2 cellular contexts compared by ENCODE assay signal in genomic region chr6:144007455-144007778, GRCh38.
TF ChIP-seq lines count a peak whose summit lies in the region.

No MANE protein-coding gene starts in this region.

TF ChIP-seq in SK-N-SH, 30 proteins besides CTCF, POLR2A, EP300 and RAD21 (continued from another document):
- TF ChIP-seq ZBTB33 (IDR thresholded peaks at IDR 0.05; ENCODE audit: borderline replicate concordance, low read depth) (no peak), MXI1 (IDR thresholded peaks at IDR 0.05; ENCODE audit: low read depth, low read length) (no peak), USF1 (IDR thresholded peaks at IDR 0.05; ENCODE audit: borderline replicate concordance, low read depth) (no peak), YY1 (IDR thresholded peaks at IDR 0.05; ENCODE audit: low read depth) (no peak), SIN3A (IDR thresholded peaks at IDR 0.05; ENCODE audit: borderline replicate concordance, low read depth, low read length) (no peak), CHD2 (IDR thresholded peaks at IDR 0.05; ENCODE audit: low read length, partially characterized antibody) (no peak), JUND (IDR thresholded peaks at IDR 0.05) (no peak), POLR2AphosphoS5 (IDR thresholded peaks at IDR 0.05; ENCODE audit: low read depth, low read length) (no peak), RFX5 (IDR thresholded peaks at IDR 0.05; ENCODE audit: low read length) (no peak), REST (IDR thresholded peaks at IDR 0.05; ENCODE audit: low read depth, low read length) (no peak), RXRA (IDR thresholded peaks at IDR 0.05; ENCODE audit: borderline replicate concordance, low read depth) (no peak), SMC3 (IDR thresholded peaks at IDR 0.05; ENCODE audit: low read depth, low read length) (no peak), IRF3 (IDR thresholded peaks at IDR 0.05; ENCODE audit: low read depth, low read length) (no peak), TAF1 (IDR thresholded peaks at IDR 0.05; ENCODE audit: borderline replicate concordance, low read depth, low read length) (no peak), PBX3 (IDR thresholded peaks at IDR 0.05) (no peak), RCOR1 (IDR thresholded peaks at IDR 0.05; ENCODE audit: low read length) (no peak)
TF ChIP-seq in SK-N-SH: peak in this region for 0.

TF ChIP-seq in SK-N-SH treated with all-trans-retinoic acid at 6 μM for 48 hours, 23 proteins besides CTCF, POLR2A, EP300 and RAD21 (continued from another document):
- TF ChIP-seq CREB5 (CRISPR knock-in tag; IDR thresholded peaks at IDR 0.05; ENCODE audit: low read depth) (no peak), ISL1 (CRISPR knock-in tag; IDR thresholded peaks at IDR 0.05) (no peak)
